31 cellular contexts compared by ENCODE assay signal in the genomic region with DNA sequence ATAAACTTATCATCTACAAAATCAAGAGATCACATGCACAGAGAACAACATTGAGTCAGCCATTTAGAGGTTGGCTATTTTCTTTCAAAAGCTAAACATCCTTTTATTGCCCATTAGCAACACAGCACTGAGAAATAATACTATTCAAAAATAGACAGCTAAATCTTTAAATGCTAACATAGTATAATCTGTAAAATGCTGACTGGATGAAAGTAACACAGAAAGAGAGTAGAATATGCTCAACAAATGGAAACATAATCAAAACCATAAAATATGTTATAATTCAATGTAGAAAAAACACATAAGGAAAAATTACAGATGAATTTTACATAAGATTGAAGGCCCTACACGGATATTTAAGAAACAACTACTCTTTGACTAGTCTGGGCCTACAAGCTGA. TPM values are rescaled to one million over a fixed set of nuclear protein-coding genes. Genes with fewer than 3 reads are reported as not detected.
"Had no signal": no experiment of that assay in that cellular context is flagged by ENCODE, and none has a peak within 500 bp of the region (broad histone marks: within the 10 kb centered on the region; RNA-seq: fewer than 3 reads in every experiment).

No MANE protein-coding gene starts in this region.

- DNase-seq: activated B cell treated with CpG ODN at 0.5 μM for 24 hours; activated CD4-positive, alpha-beta memory T cell treated with anti-CD3 and anti-CD28 coated beads for 36 hours; activated CD4-positive, alpha-beta T cell treated with anti-CD3 and anti-CD28 coated beads for 4 hours; activated CD4-positive, alpha-beta T cell treated with anti-CD3 and anti-CD28 coated beads, Interleukin-2, amount 10 ng/mL, durations not matched to agents 24 days and 14 days; activated CD4-positive, alpha-beta T cell treated with anti-CD3 and anti-CD28 coated beads, Interleukin-2, amount 50 U/mL, for 1 hour; activated CD4-positive, alpha-beta T cell treated with anti-CD3 and anti-CD28 coated beads, Interleukin-2, amount 50 U/mL, for 4 hours; activated CD4-positive, CD25-positive, alpha-beta regulatory T cell treated with anti-CD3 and anti-CD28 coated beads, Interleukin-2, amount 50 U/mL, for 72 hours; activated CD8-positive, alpha-beta memory T cell treated with anti-CD3 and anti-CD28 coated beads, Interleukin-2, amount 50 U/mL, for 4 hours; activated CD8-positive, alpha-beta T cell treated with anti-CD3 and anti-CD28 coated beads for 36 hours; activated effector memory CD4-positive, alpha-beta T cell treated with anti-CD3 and anti-CD28 coated beads, Interleukin-2, amount 50 U/mL, for 16 hours; activated gamma-delta T cell treated with Interleukin-2 at 50 U/mL for 16 hours; activated naive CD4-positive, alpha-beta T cell; activated naive CD4-positive, alpha-beta T cell treated with anti-CD3 and anti-CD28 coated beads for 36 hours; activated naive CD4-positive, alpha-beta T cell treated with anti-CD3 and anti-CD28 coated beads, Interleukin-2, amount 50 U/mL, for 16 hours; activated naive CD8-positive, alpha-beta T cell treated with anti-CD3 and anti-CD28 coated beads for 36 hours; activated T-cell treated with anti-CD3 and anti-CD28 coated beads for 4 hours; activated T-cell treated with anti-CD3 and anti-CD28 coated beads, Interleukin-2, amount 50 U/mL, for 1 hour; activated T-cell treated with anti-CD3 and anti-CD28 coated beads, Interleukin-2, amount 50 U/mL, for 4 hours; activated T-cell treated with anti-CD3 and anti-CD28 coated beads, Interleukin-2, amount 50 U/mL, for 72 hours; adrenal gland; amniotic stem cell; aorta; body of pancreas; brain microvascular endothelial cell; central memory CD4-positive, alpha-beta T cell; T-helper 2 cell; T-helper 9 cell had no signal

- H3K9me3 ChIP-seq: adrenal gland, body of pancreas, breast epithelium had no signal

- ATAC-seq: activated CD8-positive, alpha-beta T cell treated with anti-CD3 and anti-CD28 coated beads for 36 hours; activated naive CD4-positive, alpha-beta T cell treated with anti-CD3 and anti-CD28 coated beads, Interleukin-2, amount 50 U/mL, for 72 hours; activated T-cell treated with anti-CD3 and anti-CD28 coated beads, Interleukin-2, amount 50 U/mL, for 4 hours; activated T-cell treated with anti-CD3 and anti-CD28 coated beads, Interleukin-2, amount 50 U/mL, for 72 hours; activated T-helper 17 cell treated with anti-CD3 and anti-CD28 coated beads, Interleukin-2, amount 50 U/mL, for 72 hours; body of pancreas had no signal

- H3K4me1 ChIP-seq: adrenal gland, breast epithelium had no signal

- H3K27me3 ChIP-seq: adrenal gland, body of pancreas, brain microvascular endothelial cell, breast epithelium had no signal

- H3K36me3 ChIP-seq: adrenal gland, brain microvascular endothelial cell, breast epithelium had no signal

- H3K27ac ChIP-seq: adrenal gland, body of pancreas, brain microvascular endothelial cell, breast epithelium, VCaP had no signal

- H3K4me3 ChIP-seq: adrenal gland, body of pancreas, breast epithelium had no signal

RNA-seq across cellular contexts. Expression of a gene that starts 56.5 kb away (rescaled TPM):
- total RNA-seq: activated B cell treated with CpG ODN at 0.5 μM for 24 hours; activated CD4-positive, alpha-beta memory T cell treated with anti-CD3 and anti-CD28 coated beads for 36 hours; activated CD4-positive, alpha-beta T cell treated with anti-CD3 and anti-CD28 coated beads, Interleukin-2, amount 10 ng/mL, durations not matched to agents 24 days and 14 days; activated CD8-positive, alpha-beta T cell treated with anti-CD3 and anti-CD28 coated beads for 36 hours; activated naive CD4-positive, alpha-beta T cell treated with anti-CD3 and anti-CD28 coated beads for 36 hours; activated naive CD8-positive, alpha-beta T cell treated with anti-CD3 and anti-CD28 coated beads for 36 hours had no signal
